Comparison of ENCODE assay signal across 1 cellular context in the genomic region with DNA sequence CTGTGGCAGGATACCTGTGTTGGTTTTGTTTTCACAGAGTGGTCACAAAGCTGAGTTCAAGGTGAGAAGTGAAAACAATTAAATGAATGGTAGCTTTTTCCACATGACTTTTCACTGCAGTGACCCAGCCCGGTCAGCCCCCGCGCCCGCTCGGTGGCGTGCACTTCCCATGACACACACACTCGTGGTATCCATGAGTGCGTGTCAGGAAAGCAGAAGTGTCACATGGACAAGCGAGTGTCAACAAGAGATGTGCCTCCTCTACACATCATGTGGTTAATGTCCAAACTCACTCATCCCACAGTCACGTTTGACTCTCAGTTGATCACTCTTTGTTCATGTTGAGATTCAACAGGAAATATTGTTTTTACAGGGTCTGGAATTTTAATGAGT.
TF ChIP-seq lines count a peak whose summit lies in the region.

No MANE protein-coding gene starts in this region.

TF ChIP-seq in GM12878, 131 proteins besides CTCF, POLR2A, EP300 and RAD21 (continued from another document and continues in another):
- peak; percentile 94 for TF ChIP-seq DPF2 (IDR thresholded peaks at IDR 0.05)
- no peak; the same call in 1 of the 2 replicates for TF ChIP-seq CBFB (IDR thresholded peaks at IDR 0.05; ENCODE audit: low read depth)
- no peak for TF ChIP-seq NR2C1 (IDR thresholded peaks at IDR 0.05)
- no peak for TF ChIP-seq GABPA (IDR thresholded peaks at IDR 0.05; ENCODE audit: low read depth)
- peak; percentile 90 for TF ChIP-seq FOXM1 (IDR thresholded peaks at IDR 0.05; ENCODE audit: low read depth, low read length)
- TF ChIP-seq ATF3 (IDR thresholded peaks at IDR 0.05; ENCODE audit: borderline replicate concordance, extremely low read depth, low read depth, low read length): no peak
- TF ChIP-seq YY1 (IDR thresholded peaks at IDR 0.05; ENCODE audit: low read depth, low read length): peak; percentile 54; the same call in 1 of the 2 replicates
- TF ChIP-seq MYC (IDR thresholded peaks at IDR 0.05; ENCODE audit: insufficient read depth, insufficient read length, insufficient replicate concordance, low read length, severe bottlenecking): peak; percentile 43
- TF ChIP-seq, protein P1, sequence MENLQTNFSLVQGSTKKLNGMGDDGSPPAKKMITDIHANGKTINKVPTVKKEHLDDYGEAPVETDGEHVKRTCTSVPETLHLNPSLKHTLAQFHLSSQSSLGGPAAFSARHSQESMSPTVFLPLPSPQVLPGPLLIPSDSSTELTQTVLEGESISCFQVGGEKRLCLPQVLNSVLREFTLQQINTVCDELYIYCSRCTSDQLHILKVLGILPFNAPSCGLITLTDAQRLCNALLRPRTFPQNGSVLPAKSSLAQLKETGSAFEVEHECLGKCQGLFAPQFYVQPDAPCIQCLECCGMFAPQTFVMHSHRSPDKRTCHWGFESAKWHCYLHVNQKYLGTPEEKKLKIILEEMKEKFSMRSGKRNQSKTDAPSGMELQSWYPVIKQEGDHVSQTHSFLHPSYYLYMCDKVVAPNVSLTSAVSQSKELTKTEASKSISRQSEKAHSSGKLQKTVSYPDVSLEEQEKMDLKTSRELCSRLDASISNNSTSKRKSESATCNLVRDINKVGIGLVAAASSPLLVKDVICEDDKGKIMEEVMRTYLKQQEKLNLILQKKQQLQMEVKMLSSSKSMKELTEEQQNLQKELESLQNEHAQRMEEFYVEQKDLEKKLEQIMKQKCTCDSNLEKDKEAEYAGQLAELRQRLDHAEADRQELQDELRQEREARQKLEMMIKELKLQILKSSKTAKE (IDR thresholded peaks at IDR 0.05; ENCODE audit: low read depth, poor library complexity, severe bottlenecking): peak; percentile 85
- no peak for TF ChIP-seq CBX5 (IDR thresholded peaks at IDR 0.05; ENCODE audit: low read depth)
- peak; percentile 63 for TF ChIP-seq USF1 (IDR thresholded peaks at IDR 0.05; ENCODE audit: borderline replicate concordance, extremely low read length, insufficient read depth, low read depth, low read length)
- TF ChIP-seq CREB1 (IDR thresholded peaks at IDR 0.05; ENCODE audit: low read depth): peak; percentile 65; the same call in 1 of the 2 replicates
- no peak for TF ChIP-seq ZNF622 (IDR thresholded peaks at IDR 0.05)
- TF ChIP-seq SUZ12 (IDR thresholded peaks at IDR 0.05; ENCODE audit: unreplicated experiment): no peak
- TF ChIP-seq JUND (IDR thresholded peaks at IDR 0.05; ENCODE audit: low read depth, low read length): no peak; the same call in 1 of the 2 replicates
- no peak for TF ChIP-seq NFXL1 (IDR thresholded peaks at IDR 0.05; ENCODE audit: borderline replicate concordance)
- TF ChIP-seq MEF2A (IDR thresholded peaks at IDR 0.05; ENCODE audit: insufficient read depth, low read depth, low read length): peak; percentile 57
- TF ChIP-seq NFYA (IDR thresholded peaks at IDR 0.05; ENCODE audit: borderline replicate concordance, low read depth, low read length): no peak
- no peak for TF ChIP-seq RB1 (IDR thresholded peaks at IDR 0.05; ENCODE audit: borderline replicate concordance)
- TF ChIP-seq WRNIP1 (IDR thresholded peaks at IDR 0.05; ENCODE audit: borderline replicate concordance, low read depth, low read length): no peak
- TF ChIP-seq POLR2AphosphoS2 (IDR thresholded peaks at IDR 0.05; ENCODE audit: low read depth, low read length): no peak
- TF ChIP-seq NR2F1 (conservative IDR thresholded peaks at IDR 0.05): peak; percentile 90
- TF ChIP-seq EGR1 (IDR thresholded peaks at IDR 0.05; ENCODE audit: borderline replicate concordance in 1 of 2, low read depth in 2 of 2, low read length in 2 of 2): peak in 1 of 2 experiments; percentile 65; a peak in 2 of 3 replicates
- peak; percentile 95 for TF ChIP-seq GATAD2B (conservative IDR thresholded peaks at IDR 0.05; ENCODE audit: low read depth)
- TF ChIP-seq PML (IDR thresholded peaks at IDR 0.05; ENCODE audit: low read length): 0 out of 2 replicates have a peak, but pooled peaks have one; percentile 73
- TF ChIP-seq, protein P2, sequence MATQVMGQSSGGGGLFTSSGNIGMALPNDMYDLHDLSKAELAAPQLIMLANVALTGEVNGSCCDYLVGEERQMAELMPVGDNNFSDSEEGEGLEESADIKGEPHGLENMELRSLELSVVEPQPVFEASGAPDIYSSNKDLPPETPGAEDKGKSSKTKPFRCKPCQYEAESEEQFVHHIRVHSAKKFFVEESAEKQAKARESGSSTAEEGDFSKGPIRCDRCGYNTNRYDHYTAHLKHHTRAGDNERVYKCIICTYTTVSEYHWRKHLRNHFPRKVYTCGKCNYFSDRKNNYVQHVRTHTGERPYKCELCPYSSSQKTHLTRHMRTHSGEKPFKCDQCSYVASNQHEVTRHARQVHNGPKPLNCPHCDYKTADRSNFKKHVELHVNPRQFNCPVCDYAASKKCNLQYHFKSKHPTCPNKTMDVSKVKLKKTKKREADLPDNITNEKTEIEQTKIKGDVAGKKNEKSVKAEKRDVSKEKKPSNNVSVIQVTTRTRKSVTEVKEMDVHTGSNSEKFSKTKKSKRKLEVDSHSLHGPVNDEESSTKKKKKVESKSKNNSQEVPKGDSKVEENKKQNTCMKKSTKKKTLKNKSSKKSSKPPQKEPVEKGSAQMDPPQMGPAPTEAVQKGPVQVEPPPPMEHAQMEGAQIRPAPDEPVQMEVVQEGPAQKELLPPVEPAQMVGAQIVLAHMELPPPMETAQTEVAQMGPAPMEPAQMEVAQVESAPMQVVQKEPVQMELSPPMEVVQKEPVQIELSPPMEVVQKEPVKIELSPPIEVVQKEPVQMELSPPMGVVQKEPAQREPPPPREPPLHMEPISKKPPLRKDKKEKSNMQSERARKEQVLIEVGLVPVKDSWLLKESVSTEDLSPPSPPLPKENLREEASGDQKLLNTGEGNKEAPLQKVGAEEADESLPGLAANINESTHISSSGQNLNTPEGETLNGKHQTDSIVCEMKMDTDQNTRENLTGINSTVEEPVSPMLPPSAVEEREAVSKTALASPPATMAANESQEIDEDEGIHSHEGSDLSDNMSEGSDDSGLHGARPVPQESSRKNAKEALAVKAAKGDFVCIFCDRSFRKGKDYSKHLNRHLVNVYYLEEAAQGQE (IDR thresholded peaks at IDR 0.05; ENCODE audit: low read depth, low read length): no peak
- peak; percentile 93; the same call in 1 of the 2 replicates for TF ChIP-seq PAX5 (IDR thresholded peaks at IDR 0.05; ENCODE audit: borderline replicate concordance, low read depth, low read length)
- no peak for TF ChIP-seq STAT1 (conservative IDR thresholded peaks at IDR 0.05)
- no peak for TF ChIP-seq SREBF1 (IDR thresholded peaks at IDR 0.05; ENCODE audit: low read length)
- peak; percentile 91 for TF ChIP-seq EED (IDR thresholded peaks at IDR 0.05; ENCODE audit: low read depth)
- TF ChIP-seq ZBTB11 (CRISPR knock-in tag; IDR thresholded peaks at IDR 0.05): no peak
- TF ChIP-seq NRF1 (conservative IDR thresholded peaks at IDR 0.05; ENCODE audit: low read depth, low read length): no peak
- TF ChIP-seq POU2F2 (IDR thresholded peaks at IDR 0.05; ENCODE audit: borderline replicate concordance, low read depth, low read length): peak; percentile 84
- peak; percentile 40; the same call in 1 of the 2 replicates for TF ChIP-seq MYB (IDR thresholded peaks at IDR 0.05; ENCODE audit: borderline replicate concordance, low read depth, low read length)
- peak; percentile 98 to 99 for TF ChIP-seq BHLHE40 (IDR thresholded peaks at IDR 0.05; ENCODE audit: borderline replicate concordance in 1 of 2, low read depth in 2 of 2, low read length in 1 of 2)
- no peak for TF ChIP-seq HDGF (IDR thresholded peaks at IDR 0.05)
- no peak for TF ChIP-seq RBBP5 (conservative IDR thresholded peaks at IDR 0.05)
- TF ChIP-seq KLF5 (IDR thresholded peaks at IDR 0.05; ENCODE audit: partially characterized antibody): peak; percentile 95
- peak; percentile 84 for TF ChIP-seq MEF2B (IDR thresholded peaks at IDR 0.05; ENCODE audit: partially characterized antibody, poor library complexity, severe bottlenecking)
- TF ChIP-seq ZNF592 (IDR thresholded peaks at IDR 0.05): peak; percentile 67
- TF ChIP-seq, protein P3, sequence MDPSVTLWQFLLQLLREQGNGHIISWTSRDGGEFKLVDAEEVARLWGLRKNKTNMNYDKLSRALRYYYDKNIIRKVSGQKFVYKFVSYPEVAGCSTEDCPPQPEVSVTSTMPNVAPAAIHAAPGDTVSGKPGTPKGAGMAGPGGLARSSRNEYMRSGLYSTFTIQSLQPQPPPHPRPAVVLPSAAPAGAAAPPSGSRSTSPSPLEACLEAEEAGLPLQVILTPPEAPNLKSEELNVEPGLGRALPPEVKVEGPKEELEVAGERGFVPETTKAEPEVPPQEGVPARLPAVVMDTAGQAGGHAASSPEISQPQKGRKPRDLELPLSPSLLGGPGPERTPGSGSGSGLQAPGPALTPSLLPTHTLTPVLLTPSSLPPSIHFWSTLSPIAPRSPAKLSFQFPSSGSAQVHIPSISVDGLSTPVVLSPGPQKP (IDR thresholded peaks at IDR 0.05; ENCODE audit: low read depth, low read length): no peak
- TF ChIP-seq, protein P4, sequence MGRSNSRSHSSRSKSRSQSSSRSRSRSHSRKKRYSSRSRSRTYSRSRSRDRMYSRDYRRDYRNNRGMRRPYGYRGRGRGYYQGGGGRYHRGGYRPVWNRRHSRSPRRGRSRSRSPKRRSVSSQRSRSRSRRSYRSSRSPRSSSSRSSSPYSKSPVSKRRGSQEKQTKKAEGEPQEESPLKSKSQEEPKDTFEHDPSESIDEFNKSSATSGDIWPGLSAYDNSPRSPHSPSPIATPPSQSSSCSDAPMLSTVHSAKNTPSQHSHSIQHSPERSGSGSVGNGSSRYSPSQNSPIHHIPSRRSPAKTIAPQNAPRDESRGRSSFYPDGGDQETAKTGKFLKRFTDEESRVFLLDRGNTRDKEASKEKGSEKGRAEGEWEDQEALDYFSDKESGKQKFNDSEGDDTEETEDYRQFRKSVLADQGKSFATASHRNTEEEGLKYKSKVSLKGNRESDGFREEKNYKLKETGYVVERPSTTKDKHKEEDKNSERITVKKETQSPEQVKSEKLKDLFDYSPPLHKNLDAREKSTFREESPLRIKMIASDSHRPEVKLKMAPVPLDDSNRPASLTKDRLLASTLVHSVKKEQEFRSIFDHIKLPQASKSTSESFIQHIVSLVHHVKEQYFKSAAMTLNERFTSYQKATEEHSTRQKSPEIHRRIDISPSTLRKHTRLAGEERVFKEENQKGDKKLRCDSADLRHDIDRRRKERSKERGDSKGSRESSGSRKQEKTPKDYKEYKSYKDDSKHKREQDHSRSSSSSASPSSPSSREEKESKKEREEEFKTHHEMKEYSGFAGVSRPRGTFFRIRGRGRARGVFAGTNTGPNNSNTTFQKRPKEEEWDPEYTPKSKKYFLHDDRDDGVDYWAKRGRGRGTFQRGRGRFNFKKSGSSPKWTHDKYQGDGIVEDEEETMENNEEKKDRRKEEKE (IDR thresholded peaks at IDR 0.05): no peak
- no peak for TF ChIP-seq KDM1A (IDR thresholded peaks at IDR 0.05; ENCODE audit: borderline replicate concordance)
